Comparison of ENCODE assay signal across 8 cellular contexts in genomic region chrX:95764972-95765451, GRCh38.
DNase-seq lines count a peak whose midpoint lies in the region; ATAC-seq and TF ChIP-seq lines count a peak whose summit lies in the region.

No MANE protein-coding gene starts in this region.

- no peak overlapping the region for H3K27ac ChIP-seq in right lobe of liver

- no peaks in the 10 kb centered on the region for H3K27me3 ChIP-seq in right lobe of liver

- 10% methylated on average over 3 of the region's 3 CpGs for WGBS in right lobe of liver (ENCODE audit: insufficient coverage, low coverage, low lambda C conversion rate, missing lambda C conversion rate)

- TF ChIP-seq POLR2A in right lobe of liver (IDR thresholded peaks at IDR 0.05) = no peak

- no peak overlapping the region for H3K4me3 ChIP-seq in right lobe of liver

- intact Hi-C loops in right lobe of liver (cut with DNase I) = no loop called here

- H3K36me3 ChIP-seq in right lobe of liver = no peaks in the 10 kb centered on the region

- H3K4me1 ChIP-seq in right lobe of liver = no peaks in the 10 kb centered on the region

- H3K9me3 ChIP-seq in right lobe of liver = no peaks in the 10 kb centered on the region

- ATAC-seq in GM18867 (IDR thresholded peaks at IDR 0.05; ENCODE audit: unreplicated experiment) (peak; percentile 67), right lobe of liver (peak; percentile 77 to 93 (median 84)), GM19452 (IDR thresholded peaks at IDR 0.05; ENCODE audit: unreplicated experiment) (no peak)

- in situ Hi-C loops in T47D (cut with HindIII; ENCODE audit: low pct_unique_long_range_greater_than_20kb, low sequenced_read_pairs) = no loop called here

- DNase-seq in AG20443 (ENCODE audit: low spot score) (peak; percentile 8), NCI-H1417 (lab: John Stamatoyannopoulos, UW) (peak; percentile 13 to 86 (median 55)), T47D (ENCODE audit: low read depth in 1 of 2, low spot score in 1 of 2) (peak; percentile 2 to 38), right lobe of liver (peak in 1 of 3 donors; percentile 35), activated gamma-delta T cell (lab: John Stamatoyannopoulos, UW) (no peak)
- no peak for DNase-seq in activated CD8-positive, alpha-beta memory T cell treated with anti-CD3 and anti-CD28 coated beads for 24 hours

- TF ChIP-seq CTCF in right lobe of liver (IDR thresholded peaks at IDR 0.05) = peak; percentile 45 to 67 (median 58)

Comparison
In these comparisons a context has a peak if more than half of its experiments do, and no peak if none do; other contexts are left out.
1. DNase-seq: peak in AG20443 (single experiment), NCI-H1417 (3 of 3) and T47D (2 of 2); none in activated gamma-delta T cell (single experiment) and activated CD8-positive, alpha-beta memory T cell treated with anti-CD3 and anti-CD28 coated beads for 24 hours (single experiment).